9 cellular contexts compared by ENCODE assay signal in genomic region chr10:71974489-71975011, GRCh38. TPM values are rescaled to one million over a fixed set of nuclear protein-coding genes. Genes with fewer than 3 reads are reported as not detected.
DNase-seq lines count a peak whose midpoint lies in the region; ATAC-seq lines count a peak whose summit lies in the region.
"Had no signal": no experiment of that assay in that cellular context is flagged by ENCODE, and none has a peak within 500 bp of the region (broad histone marks: within the 10 kb centered on the region; RNA-seq: fewer than 3 reads in every experiment).

No MANE protein-coding gene starts in this region.

- ATAC-seq in stimulated activated naive CD8-positive, alpha-beta T cell treated with anti-CD3 and anti-CD28 coated beads, Interleukin-15, Interleukin-2, amounts not matched to agents 100 U/mL and 50 U/mL, for 24 hours, result peak; percentile 92
- ATAC-seq in HG03342 (IDR thresholded peaks at IDR 0.05; ENCODE audit: unreplicated experiment), result no peak

- H3K79me2 ChIP-seq in ACC112 (ENCODE audit: control insufficient read depth, insufficient read depth, low read length, unreplicated experiment), result peaks cover 75% of the 10 kb centered on the region

- DNase-seq in H7 (peak; percentile 30), iPS-NIHi7 (ENCODE audit: extremely low spot score) (peak; percentile 7), NOMO-1 (lab: John Stamatoyannopoulos, UW; ENCODE audit: unreplicated experiment in 2 of 2) (no peak), NCI-H1694 (lab: John Stamatoyannopoulos, UW) (no peak)
- DNase-seq in activated CD8-positive, alpha-beta memory T cell treated with anti-CD3 and anti-CD28 coated beads for 48 hours (ENCODE audit: low read depth in 2 of 3, low spot score in 2 of 3), result peak in 2 of 3 experiments; percentile 27 to 31
- peak; percentile 72 for DNase-seq in stimulated activated naive CD8-positive, alpha-beta T cell treated with anti-CD3 and anti-CD28 coated beads, Interleukin-15, Interleukin-2, amounts not matched to agents 100 U/mL and 50 U/mL, for 24 hours
- DNase-seq: right lobe of liver had no signal

- H2AFZ ChIP-seq in ACC112 (ENCODE audit: low read length, unreplicated experiment), result no peak overlapping the region

- H3K36me3 ChIP-seq in ACC112 (ENCODE audit: insufficient read depth, low read length), result no peaks in the 10 kb centered on the region
- H3K36me3 ChIP-seq in H7 (replicated peaks; ENCODE audit: control insufficient read depth, insufficient read depth, low read length), result no peaks in the 10 kb centered on the region
- H3K36me3 ChIP-seq: right lobe of liver had no signal

- H3K4me3 ChIP-seq in ACC112 (ENCODE audit: low read depth, low read length), result no peak overlapping the region
- no peak overlapping the region for H3K4me3 ChIP-seq in H7 (ENCODE audit: insufficient read depth, low read depth, low read length)
- H3K4me3 ChIP-seq: right lobe of liver had no signal

- H3K27ac ChIP-seq in ACC112 (ENCODE audit: low read depth, low read length), result peak overlapping the region; percentile 78
- H3K27ac ChIP-seq: right lobe of liver had no signal

- peaks cover 81% of the 10 kb centered on the region for H3K4me1 ChIP-seq in ACC112 (ENCODE audit: control insufficient read depth, insufficient read depth, low read length, unreplicated experiment)

- H3K27me3 ChIP-seq in ACC112 (ENCODE audit: insufficient read depth, low read length) (no peaks in the 10 kb centered on the region), H7 (ENCODE audit: control insufficient read depth, insufficient read depth, low read length) (no peaks in the 10 kb centered on the region)
- H3K27me3 ChIP-seq: right lobe of liver had no signal

RNA-seq across cellular contexts. Expression of gene CHST3, which starts 10.4 kb away (rescaled TPM):
- 4.1 and 4.2 TPM in 2 replicates for total RNA-seq in H7 (2014; rRNA removed; shearing (Covaris generic))

Comparison
In these comparisons a context has a peak if more than half of its experiments do, and no peak if none do; other contexts are left out.
1. DNase-seq: peak in H7 (single experiment), activated CD8-positive, alpha-beta memory T cell treated with anti-CD3 and anti-CD28 coated beads for 48 hours (2 of 3), iPS-NIHi7 (single experiment) and stimulated activated naive CD8-positive, alpha-beta T cell treated with anti-CD3 and anti-CD28 coated beads, Interleukin-15, Interleukin-2, amounts not matched to agents 100 U/mL and 50 U/mL, for 24 hours (single experiment); none in NOMO-1 (0 of 2) and NCI-H1694 (single experiment).